In genomic region chr13:98890186-98890585, GRCh38 we compare ENCODE assay signal across 9 cellular contexts.
A peak's percentile ranks its signal among the peaks of the same experiment; 100 is the strongest.
DNase-seq lines count a peak whose midpoint lies in the region; ATAC-seq and TF ChIP-seq lines count a peak whose summit lies in the region.
"Had no signal": no experiment of that assay in that cellular context is flagged by ENCODE, and none has a peak within 500 bp of the region (broad histone marks: within the 10 kb centered on the region; RNA-seq: fewer than 3 reads in every experiment).

No MANE protein-coding gene starts in this region.

- 17 to 24% (median 24%) methylated on average over 8 of the region's 8 CpGs for WGBS in psoas muscle, 3 donors

- no peaks in the 10 kb centered on the region for H3K9me3 Mint-ChIP-seq in CD8-positive, alpha-beta T cell

- no peak for DNase-seq in CD8-positive, alpha-beta T cell
- DNase-seq in RKO (ENCODE audit: low spot score) (peak; percentile 23), dermis microvascular lymphatic vessel endothelial cell (ENCODE audit: low read depth in 2 of 2) (peak; percentile 41 to 84), psoas muscle (peak in 1 of 2 donors; percentile 31)
- DNase-seq: NCI-H774 had no signal

- no peaks in the 10 kb centered on the region for H3K27me3 ChIP-seq in CD8-positive, alpha-beta T cell (ENCODE audit: insufficient read depth, low read length)
- no peaks in the 10 kb centered on the region for H3K27me3 ChIP-seq in psoas muscle (ENCODE audit: insufficient read depth in 3 of 3, low read length in 2 of 3)

- CTCF ChIA-PET in CD8-positive, alpha-beta T cell (lab: Charles Lee) = interaction anchor here (1.5 kb wide), 1 partner anchor 144 kb away, joined by 3 read pairs; no protein-coding TSS in a partner anchor

- no peaks in the 10 kb centered on the region for H3K4me1 ChIP-seq in CD8-positive, alpha-beta T cell (ENCODE audit: insufficient read depth, low read length)
- H3K4me1 ChIP-seq in psoas muscle = peaks cover 6% of the 10 kb centered on the region

- H3K9me3 ChIP-seq in CD8-positive, alpha-beta T cell (ENCODE audit: low read length) = no peaks in the 10 kb centered on the region
- H3K9me3 ChIP-seq in psoas muscle = no peaks in the 10 kb centered on the region

- peak overlapping the region; percentile 41 for H3K27ac Mint-ChIP-seq in CD8-positive, alpha-beta T cell

- no peak for TF ChIP-seq CTCF in CD8-positive, alpha-beta T cell (IDR thresholded peaks at IDR 0.05)
- TF ChIP-seq CTCF in psoas muscle (IDR thresholded peaks at IDR 0.05) = no peak

- no peak overlapping the region for H3K4me3 Mint-ChIP-seq in CD8-positive, alpha-beta T cell

- H3K36me3 Mint-ChIP-seq in CD8-positive, alpha-beta T cell = peaks cover 77% of the 10 kb centered on the region

- H3K27ac ChIP-seq in CD8-positive, alpha-beta T cell (ENCODE audit: low read depth, low read length) = no peak overlapping the region
- no peak overlapping the region for H3K27ac ChIP-seq in psoas muscle

- ATAC-seq in CD8-positive, alpha-beta T cell = no peak
- peak; percentile 72 to 95 (median 90) for ATAC-seq in psoas muscle
- ATAC-seq in HG03135 (IDR thresholded peaks at IDR 0.05; ENCODE audit: unreplicated experiment) = no peak
- no peak for ATAC-seq in HG03439 (IDR thresholded peaks at IDR 0.05; ENCODE audit: unreplicated experiment)
- ATAC-seq in GM21367 (IDR thresholded peaks at IDR 0.05; ENCODE audit: unreplicated experiment) = no peak
- ATAC-seq in GM18502 (IDR thresholded peaks at IDR 0.05; ENCODE audit: poor library complexity, unreplicated experiment) = no peak

- intact Hi-C loops in CD8-positive, alpha-beta T cell (cut with DNase I, micrococcal nuclease) = no loop called here
- intact Hi-C loops in psoas muscle (cut with DNase I) = no loop called here

- peaks cover 38% of the 10 kb centered on the region for H3K36me3 ChIP-seq in CD8-positive, alpha-beta T cell (ENCODE audit: insufficient read depth, low read length)
- peaks cover 0 to 19% of the 10 kb centered on the region in 2 donors for H3K36me3 ChIP-seq in psoas muscle (ENCODE audit: insufficient read depth in 1 of 2, low read depth in 1 of 2)

- H3K4me3 ChIP-seq in CD8-positive, alpha-beta T cell (ENCODE audit: low read depth, low read length) = no peak overlapping the region
- no peak overlapping the region for H3K4me3 ChIP-seq in psoas muscle

- no peaks in the 10 kb centered on the region for H3K4me1 Mint-ChIP-seq in CD8-positive, alpha-beta T cell (ENCODE audit: low read depth)

- POLR2A ChIA-PET in CD8-positive, alpha-beta T cell (lab: Charles Lee) = no interaction called here

- H3K27me3 Mint-ChIP-seq in CD8-positive, alpha-beta T cell (ENCODE audit: low read depth) = no peaks in the 10 kb centered on the region

Comparison
In these comparisons a context has a peak if more than half of its experiments do, and no peak if none do; other contexts are left out.
1. ATAC-seq: peak in psoas muscle (4 of 4); none in CD8-positive, alpha-beta T cell (single experiment), HG03135 (single experiment), HG03439 (single experiment), GM21367 (single experiment) and GM18502 (single experiment).
2. DNase-seq: peak in RKO (single experiment) and dermis microvascular lymphatic vessel endothelial cell (2 of 2); none in CD8-positive, alpha-beta T cell (0 of 7).